Comparison of ENCODE assay signal across 29 cellular contexts in the genomic region with DNA sequence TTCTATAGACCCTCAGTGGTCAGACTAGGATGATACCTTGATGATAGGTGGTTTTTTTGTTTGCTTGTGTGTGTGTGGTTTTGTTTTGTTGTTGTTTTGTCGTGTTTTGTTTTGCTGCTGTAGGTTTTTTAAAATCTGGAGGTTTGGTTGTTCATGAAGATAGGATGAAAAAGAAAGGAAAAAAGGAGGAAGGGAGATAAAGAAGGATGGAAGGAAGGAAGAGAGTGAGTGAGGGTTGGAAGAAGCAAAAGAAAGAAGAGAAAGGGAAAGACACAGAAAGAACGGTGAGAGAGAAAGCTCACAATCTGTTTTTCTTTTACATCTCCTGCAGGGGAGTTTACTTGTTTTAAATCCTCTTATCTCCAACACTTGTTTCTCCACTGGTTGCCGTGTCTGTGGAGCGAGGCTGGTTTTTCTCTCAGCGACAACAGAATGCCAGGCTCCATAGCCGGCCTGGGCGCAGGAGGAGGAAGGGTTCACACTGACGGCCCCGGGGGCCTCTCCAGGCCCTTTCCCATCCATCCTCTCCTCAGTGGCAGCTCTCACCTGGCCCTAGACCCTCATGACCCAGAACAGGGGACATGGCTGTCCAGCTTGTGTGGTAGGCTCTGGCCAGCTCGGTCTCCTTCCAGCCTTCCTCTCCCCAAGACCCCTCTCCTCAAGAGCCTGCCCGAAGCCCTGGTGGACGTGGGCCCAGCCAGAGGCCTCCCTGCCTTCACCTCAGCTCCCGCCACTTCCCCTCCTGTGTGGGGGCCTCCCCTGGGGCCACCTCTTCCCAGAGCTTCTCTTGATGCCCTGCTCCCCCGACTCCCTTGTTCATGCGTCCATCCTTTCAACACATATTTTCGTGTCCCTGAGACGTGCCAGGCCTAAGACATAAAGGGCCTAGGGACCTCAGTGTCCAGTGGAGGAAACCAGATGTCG.
DNase-seq lines count a peak whose midpoint lies in the region; ATAC-seq, FAIRE-seq and TF ChIP-seq lines count a peak whose summit lies in the region.
"Had no signal": no experiment of that assay in that cellular context is flagged by ENCODE, and none has a peak within 500 bp of the region (broad histone marks: within the 10 kb centered on the region; RNA-seq: fewer than 3 reads in every experiment).

No MANE protein-coding gene starts in this region.

- H3K9ac ChIP-seq in kidney (ENCODE audit: low read length in 2 of 2) (no peak overlapping the region), smooth muscle cell (ENCODE audit: low read depth) (no peak overlapping the region)

- H3K27ac ChIP-seq in kidney (ENCODE audit: low read depth in 2 of 2, low read length in 2 of 2) = no peak overlapping the region
- H3K27ac ChIP-seq in smooth muscle cell (ENCODE audit: low read depth) = no peak overlapping the region
- H3K27ac ChIP-seq: gastroesophageal sphincter, psoas muscle, stomach had no signal

- H3K27ac Mint-ChIP-seq in activated CD4-positive, alpha-beta memory T cell treated with anti-CD3 and anti-CD28 coated beads for 36 hours = no peak overlapping the region
- H3K27ac Mint-ChIP-seq in activated CD4-positive, alpha-beta memory T cell treated with anti-CD3 and anti-CD28 coated beads, Interleukin-2, amount 10 ng/mL, durations not matched to agents 7 days and 5 days = no peak overlapping the region
- H3K27ac Mint-ChIP-seq: activated CD4-positive, alpha-beta T cell treated with anti-CD3 and anti-CD28 coated beads for 36 hours; natural killer cell treated with Interleukin-12 subunit alpha and Interleukin-12 subunit beta and Interleukin-15 and Interleukin-18, amount 100 ng/mL, for 72 hours had no signal

- no peaks in the 10 kb centered on the region for H3K9me3 ChIP-seq in kidney (ENCODE audit: control insufficient read depth in 1 of 2, low read length in 2 of 2)
- no peaks in the 10 kb centered on the region for H3K9me3 ChIP-seq in smooth muscle cell (replicated peaks; ENCODE audit: low read depth)
- H3K9me3 ChIP-seq: gastroesophageal sphincter, psoas muscle, stomach had no signal

- H3K4me3 ChIP-seq in kidney (ENCODE audit: low read length in 2 of 2) (no peak overlapping the region), smooth muscle cell (no peak overlapping the region)
- H3K4me3 ChIP-seq: gastroesophageal sphincter, psoas muscle, stomach had no signal

- H3F3A ChIP-seq in smooth muscle cell (ENCODE audit: low read depth) = peaks cover 10% of the 10 kb centered on the region

- H3K36me3 ChIP-seq in kidney (ENCODE audit: control insufficient read depth in 1 of 2, insufficient read depth in 2 of 2, low read length in 2 of 2) = no peaks in the 10 kb centered on the region
- no peaks in the 10 kb centered on the region for H3K36me3 ChIP-seq in smooth muscle cell (ENCODE audit: low read depth)
- H3K36me3 ChIP-seq: gastroesophageal sphincter, stomach had no signal

- no peak for ATAC-seq in HG02973 (IDR thresholded peaks at IDR 0.05; ENCODE audit: unreplicated experiment)
- ATAC-seq: activated CD4-positive, alpha-beta T cell treated with anti-CD3 and anti-CD28 coated beads for 36 hours; gastroesophageal sphincter; natural killer cell treated with Interleukin-12 subunit alpha and Interleukin-12 subunit beta and Interleukin-15 and Interleukin-18, amount 100 ng/mL, for 72 hours; psoas muscle had no signal

- POLR2A ChIA-PET in activated CD4-positive, alpha-beta memory T cell treated with anti-CD3 and anti-CD28 coated beads for 36 hours (lab: Charles Lee) = no interaction called here
- POLR2A ChIA-PET in activated CD4-positive, alpha-beta memory T cell treated with anti-CD3 and anti-CD28 coated beads, Interleukin-2, amount 10 ng/mL, durations not matched to agents 7 days and 5 days (lab: Charles Lee) = interaction anchor here (1.3 kb wide), 1 partner anchor 14 kb away, joined by 3 read pairs; no protein-coding TSS in a partner anchor

- H3K4me2 ChIP-seq in smooth muscle cell = peak overlapping the region; percentile 48

- H3K4me1 Mint-ChIP-seq in activated CD4-positive, alpha-beta memory T cell treated with anti-CD3 and anti-CD28 coated beads for 36 hours (ENCODE audit: low read depth) = no peaks in the 10 kb centered on the region
- no peaks in the 10 kb centered on the region for H3K4me1 Mint-ChIP-seq in activated CD4-positive, alpha-beta memory T cell treated with anti-CD3 and anti-CD28 coated beads, Interleukin-2, amount 10 ng/mL, durations not matched to agents 7 days and 5 days
- H3K4me1 Mint-ChIP-seq: activated CD4-positive, alpha-beta T cell treated with anti-CD3 and anti-CD28 coated beads for 36 hours had no signal

- no peaks in the 10 kb centered on the region for H4K20me1 ChIP-seq in smooth muscle cell (ENCODE audit: low read depth)

- WGBS in smooth muscle cell (ENCODE audit: low lambda C conversion rate) = 43% methylated on average over 18 of the region's 18 CpGs

- peak; percentile 5 for DNase-seq in activated CD4-positive, alpha-beta memory T cell treated with anti-CD3 and anti-CD28 coated beads for 36 hours
- DNase-seq in activated CD4-positive, alpha-beta memory T cell treated with anti-CD3 and anti-CD28 coated beads, Interleukin-2, amount 10 ng/mL, durations not matched to agents 7 days and 5 days = no peak
- DNase-seq in OCI-M1 (lab: John Stamatoyannopoulos, UW) (peak; percentile 44), kidney (peak; percentile 57), smooth muscle cell (lab: John Stamatoyannopoulos, UW; ENCODE audit: unreplicated experiment) (no peak), NCI-H187 (lab: John Stamatoyannopoulos, UW) (no peak), nucleus accumbens (lab: John Stamatoyannopoulos, UW) (no peak)
- DNase-seq: 8988T; activated CD4-positive, alpha-beta T cell treated with anti-CD3 and anti-CD28 coated beads for 36 hours; activated naive CD4-positive, alpha-beta T cell; amygdala; central memory CD4-positive, alpha-beta T cell; EL; HCEC 1CT; midbrain; NCI-H1092 treated with DMSO at 0.1 percent for 48 hours; NCI-H2081; NCI-H446 treated with DMSO at 0.1 percent for 48 hours; RPMI8226; small intestine; stimulated activated CD4-positive, alpha-beta T cell treated with anti-CD3 and anti-CD28 coated beads, Interleukin-4, amount 100 ng/mL, for 24 hours; SW 1271; trophoblast cell had no signal

- TF ChIP-seq CTCF in kidney (IDR thresholded peaks at IDR 0.05; ENCODE audit: borderline replicate concordance, extremely low read depth, insufficient read depth) = no peak
- TF ChIP-seq CTCF in smooth muscle cell (IDR thresholded peaks at IDR 0.05; ENCODE audit: borderline replicate concordance, insufficient read depth, poor library complexity, severe bottlenecking) = no peak

- no peaks in the 10 kb centered on the region for H3K4me1 ChIP-seq in kidney (ENCODE audit: control insufficient read depth in 1 of 2, insufficient read depth in 1 of 2, low read depth in 1 of 2, low read length in 2 of 2)
- peaks cover 16% of the 10 kb centered on the region for H3K4me1 ChIP-seq in smooth muscle cell (ENCODE audit: low read depth)
- H3K4me1 ChIP-seq: gastroesophageal sphincter had no signal

- no peaks in the 10 kb centered on the region for H3K27me3 Mint-ChIP-seq in activated CD4-positive, alpha-beta memory T cell treated with anti-CD3 and anti-CD28 coated beads for 36 hours
- H3K27me3 Mint-ChIP-seq in activated CD4-positive, alpha-beta memory T cell treated with anti-CD3 and anti-CD28 coated beads, Interleukin-2, amount 10 ng/mL, durations not matched to agents 7 days and 5 days = peaks cover 2% of the 10 kb centered on the region
- H3K27me3 Mint-ChIP-seq: activated CD4-positive, alpha-beta T cell treated with anti-CD3 and anti-CD28 coated beads for 36 hours had no signal

- no peak overlapping the region for H2AFZ ChIP-seq in smooth muscle cell (ENCODE audit: low read depth)

- no peaks in the 10 kb centered on the region for H3K79me2 ChIP-seq in smooth muscle cell (ENCODE audit: low read depth)

- no peaks in the 10 kb centered on the region for H3K9me3 Mint-ChIP-seq in activated CD4-positive, alpha-beta memory T cell treated with anti-CD3 and anti-CD28 coated beads for 36 hours
- no peaks in the 10 kb centered on the region for H3K9me3 Mint-ChIP-seq in activated CD4-positive, alpha-beta memory T cell treated with anti-CD3 and anti-CD28 coated beads, Interleukin-2, amount 10 ng/mL, durations not matched to agents 7 days and 5 days
- H3K9me3 Mint-ChIP-seq: natural killer cell treated with Interleukin-12 subunit alpha and Interleukin-12 subunit beta and Interleukin-15 and Interleukin-18, amount 100 ng/mL, for 72 hours had no signal

- no peak for FAIRE-seq in kidney (lab: Jason Lieb, UNC)
- FAIRE-seq: small intestine, TTC549 had no signal

- no peaks in the 10 kb centered on the region for H3K27me3 ChIP-seq in smooth muscle cell (ENCODE audit: low read depth)
- H3K27me3 ChIP-seq: gastroesophageal sphincter, stomach had no signal

- intact Hi-C loops in activated CD4-positive, alpha-beta memory T cell treated with anti-CD3 and anti-CD28 coated beads for 36 hours (cut with micrococcal nuclease) = no loop called here
- intact Hi-C loops in kidney (cut with DNase I) = loop anchor here (10.0 kb wide), 1 partner anchor 154 kb away; no protein-coding TSS in a partner anchor

- CTCF ChIA-PET in activated CD4-positive, alpha-beta memory T cell treated with anti-CD3 and anti-CD28 coated beads for 36 hours (lab: Charles Lee) = no interaction called here
- CTCF ChIA-PET in activated CD4-positive, alpha-beta memory T cell treated with anti-CD3 and anti-CD28 coated beads, Interleukin-2, amount 10 ng/mL, durations not matched to agents 7 days and 5 days (lab: Charles Lee) = no interaction called here

- no peaks in the 10 kb centered on the region for H3K36me3 Mint-ChIP-seq in activated CD4-positive, alpha-beta memory T cell treated with anti-CD3 and anti-CD28 coated beads for 36 hours
- H3K36me3 Mint-ChIP-seq in activated CD4-positive, alpha-beta memory T cell treated with anti-CD3 and anti-CD28 coated beads, Interleukin-2, amount 10 ng/mL, durations not matched to agents 7 days and 5 days (ENCODE audit: low read depth) = no peaks in the 10 kb centered on the region
- H3K36me3 Mint-ChIP-seq: natural killer cell treated with Interleukin-12 subunit alpha and Interleukin-12 subunit beta and Interleukin-15 and Interleukin-18, amount 100 ng/mL, for 72 hours had no signal

- no peak overlapping the region for H3K4me3 Mint-ChIP-seq in activated CD4-positive, alpha-beta memory T cell treated with anti-CD3 and anti-CD28 coated beads for 36 hours
- no peak overlapping the region for H3K4me3 Mint-ChIP-seq in activated CD4-positive, alpha-beta memory T cell treated with anti-CD3 and anti-CD28 coated beads, Interleukin-2, amount 10 ng/mL, durations not matched to agents 7 days and 5 days
- H3K4me3 Mint-ChIP-seq: activated CD4-positive, alpha-beta T cell treated with anti-CD3 and anti-CD28 coated beads for 36 hours; natural killer cell treated with Interleukin-12 subunit alpha and Interleukin-12 subunit beta and Interleukin-15 and Interleukin-18, amount 100 ng/mL, for 72 hours had no signal

Comparison
In these comparisons a context has a peak if more than half of its experiments do, and no peak if none do; other contexts are left out.
1. DNase-seq: peak in activated CD4-positive, alpha-beta memory T cell treated with anti-CD3 and anti-CD28 coated beads for 36 hours (single experiment), OCI-M1 (single experiment) and kidney (single experiment); none in activated CD4-positive, alpha-beta memory T cell treated with anti-CD3 and anti-CD28 coated beads, Interleukin-2, amount 10 ng/mL, durations not matched to agents 7 days and 5 days (single experiment), smooth muscle cell (single experiment), NCI-H187 (0 of 2) and nucleus accumbens (0 of 56).